ENCODE assay signal across 11 cellular contexts in genomic region chr5:132905938-132906337, GRCh38. TPM values are rescaled to one million over a fixed set of nuclear protein-coding genes. Genes with fewer than 3 reads are reported as not detected.
DNase-seq lines count a peak whose midpoint lies in the region; ATAC-seq and TF ChIP-seq lines count a peak whose summit lies in the region.
"Had no signal": no experiment of that assay in that cellular context is flagged by ENCODE, and none has a peak within 500 bp of the region (broad histone marks: within the 10 kb centered on the region; RNA-seq: fewer than 3 reads in every experiment).

No MANE protein-coding gene starts in this region.

- H3K9me3 Mint-ChIP-seq in CD14-positive monocyte, result no peaks in the 10 kb centered on the region
- H3K9me3 Mint-ChIP-seq in activated naive CD8-positive, alpha-beta T cell treated with anti-CD3 and anti-CD28 coated beads for 36 hours, result no peaks in the 10 kb centered on the region
- H3K9me3 Mint-ChIP-seq: activated T-cell treated with anti-CD3 and anti-CD28 coated beads, Interleukin-2, amount 50 U/mL, for 24 hours had no signal

- no peak overlapping the region for H3K27ac ChIP-seq in left lung

- H3K4me1 ChIP-seq in adipocyte (ENCODE audit: control insufficient read depth, insufficient read depth, low read length) (no peaks in the 10 kb centered on the region), left lung (peaks cover 0 to 13% of the 10 kb centered on the region in 2 donors)

- TF ChIP-seq CTCF in CD14-positive monocyte (IDR thresholded peaks at IDR 0.05), result peak; percentile 15
- TF ChIP-seq CTCF in left lung (IDR thresholded peaks at IDR 0.05), result no peak

- H3K36me3 ChIP-seq in adipocyte (ENCODE audit: control insufficient read depth, insufficient read depth, low read length, severe bottlenecking), result peaks cover 51% of the 10 kb centered on the region
- H3K36me3 ChIP-seq in left lung, result peaks cover 0 to 39% of the 10 kb centered on the region in 2 donors

- no peak overlapping the region for H3K4me3 ChIP-seq in adipocyte (ENCODE audit: low read length)
- H3K4me3 ChIP-seq in left lung, result no peak overlapping the region

- DNase-seq in CD14-positive monocyte (ENCODE audit: low spot score) (no peak), HT-29 (ENCODE audit: low spot score) (peak; percentile 35), adipocyte (ENCODE audit: low read depth) (peak; percentile 49), left lung (no peak), NCI-H1417 treated with DMSO at 0.1 percent for 48 hours (lab: John Stamatoyannopoulos, UW) (no peak), hippocampal formation (lab: John Stamatoyannopoulos, UW) (no peak)
- DNase-seq in activated naive CD8-positive, alpha-beta T cell treated with anti-CD3 and anti-CD28 coated beads for 36 hours, result no peak
- DNase-seq: activated T-cell treated with anti-CD3 and anti-CD28 coated beads, Interleukin-2, amount 50 U/mL, for 24 hours; central memory CD4-positive, alpha-beta T cell; NCI-H526 had no signal

- H3K27me3 Mint-ChIP-seq in CD14-positive monocyte (ENCODE audit: low read depth in 3 of 3), result no peaks in the 10 kb centered on the region
- no peaks in the 10 kb centered on the region for H3K27me3 Mint-ChIP-seq in activated naive CD8-positive, alpha-beta T cell treated with anti-CD3 and anti-CD28 coated beads for 36 hours
- H3K27me3 Mint-ChIP-seq: activated T-cell treated with anti-CD3 and anti-CD28 coated beads, Interleukin-2, amount 50 U/mL, for 24 hours had no signal

- no peak overlapping the region for H3K4me3 Mint-ChIP-seq in CD14-positive monocyte
- H3K4me3 Mint-ChIP-seq in activated naive CD8-positive, alpha-beta T cell treated with anti-CD3 and anti-CD28 coated beads for 36 hours, result no peak overlapping the region
- H3K4me3 Mint-ChIP-seq: activated T-cell treated with anti-CD3 and anti-CD28 coated beads, Interleukin-2, amount 50 U/mL, for 24 hours had no signal

- H3K9me3 ChIP-seq in adipocyte (ENCODE audit: control insufficient read depth, low read length) (no peaks in the 10 kb centered on the region), left lung (no peaks in the 10 kb centered on the region)

- H3K4me1 Mint-ChIP-seq in CD14-positive monocyte, result peaks cover 5% of the 10 kb centered on the region
- peaks cover 6% of the 10 kb centered on the region for H3K4me1 Mint-ChIP-seq in activated naive CD8-positive, alpha-beta T cell treated with anti-CD3 and anti-CD28 coated beads for 36 hours

- H3K27me3 ChIP-seq in adipocyte (replicated peaks; ENCODE audit: control insufficient read depth, insufficient read depth, low read length) (no peaks in the 10 kb centered on the region), left lung (no peaks in the 10 kb centered on the region)

- peak; percentile 69 for ATAC-seq in left lung
- no peak for ATAC-seq in HG03442 (IDR thresholded peaks at IDR 0.05; ENCODE audit: unreplicated experiment)

- intact Hi-C loops in CD14-positive monocyte (cut with micrococcal nuclease) (no loop called here), left lung (cut with DNase I) (no loop called here)

- no peak overlapping the region for H3K9ac ChIP-seq in adipocyte (ENCODE audit: low read length)

- H3K27ac Mint-ChIP-seq in CD14-positive monocyte, result peak overlapping the region in 2 of 7 donors; percentile 55 to 66
- no peak overlapping the region for H3K27ac Mint-ChIP-seq in activated naive CD8-positive, alpha-beta T cell treated with anti-CD3 and anti-CD28 coated beads for 36 hours

- H3K36me3 Mint-ChIP-seq in CD14-positive monocyte, result peaks cover 47 to 54% of the 10 kb centered on the region in 2 donors
- peaks cover 15% of the 10 kb centered on the region for H3K36me3 Mint-ChIP-seq in activated naive CD8-positive, alpha-beta T cell treated with anti-CD3 and anti-CD28 coated beads for 36 hours

RNA-seq across cellular contexts. Expression of gene LEAP2, which starts 32.5 kb away (rescaled TPM):
- under 1 TPM; 0.59 to 0.88 TPM for polyA plus RNA-seq in CD14-positive monocyte
- total RNA-seq in HT-29 (2014; rRNA removed; shearing (Covaris generic)), result 0.64 and 1.5 TPM in 2 replicates
- total RNA-seq in left lung, result 1 to 10 TPM; 1.2 to 1.9 TPM
- total RNA-seq in activated naive CD8-positive, alpha-beta T cell treated with anti-CD3 and anti-CD28 coated beads for 36 hours, result 1 to 10 TPM; 1.8 TPM

RNA-seq across cellular contexts. Expression of gene UQCRQ, which starts 39.5 kb away (rescaled TPM):
- 100 to 1,000 TPM; 879 to 880 TPM for polyA plus RNA-seq in CD14-positive monocyte
- 227 and 266 TPM in 2 replicates for total RNA-seq in HT-29 (2014; rRNA removed; shearing (Covaris generic))
- 100 to 1,000 TPM; 386 to 507 TPM for total RNA-seq in left lung
- total RNA-seq in activated naive CD8-positive, alpha-beta T cell treated with anti-CD3 and anti-CD28 coated beads for 36 hours, result 100 to 1,000 TPM; 652 to 654 TPM

RNA-seq across cellular contexts. Expression of gene GDF9, which starts 39.7 kb away (rescaled TPM):
- not detected for polyA plus RNA-seq in CD14-positive monocyte
- 0.05 and 0.26 TPM in 2 replicates for total RNA-seq in HT-29 (2014; rRNA removed; shearing (Covaris generic))
- total RNA-seq in left lung, result under 1 TPM; 0.26 to 0.39 TPM
- total RNA-seq in activated naive CD8-positive, alpha-beta T cell treated with anti-CD3 and anti-CD28 coated beads for 36 hours, result under 1 TPM; 0.26 to 0.29 TPM

RNA-seq across cellular contexts. Expression of gene AFF4, which starts 57.5 kb away (rescaled TPM):
- 10 to 100 TPM in 1 of 2 donors, 1 to 10 TPM in 1; 9.7 to 17.6 TPM for polyA plus RNA-seq in CD14-positive monocyte
- 11.5 and 16.0 TPM in 2 replicates for total RNA-seq in HT-29 (2014; rRNA removed; shearing (Covaris generic))
- 10 to 100 TPM; 75.2 to 86.1 TPM for total RNA-seq in left lung
- total RNA-seq in activated naive CD8-positive, alpha-beta T cell treated with anti-CD3 and anti-CD28 coated beads for 36 hours, result 10 to 100 TPM; 22.2 to 22.9 TPM

Comparison
In these comparisons a context has a peak if more than half of its experiments do, and no peak if none do; other contexts are left out.
1. DNase-seq: peak in HT-29 (single experiment) and adipocyte (single experiment); none in CD14-positive monocyte (single experiment), left lung (0 of 2), NCI-H1417 treated with DMSO at 0.1 percent for 48 hours (single experiment), activated naive CD8-positive, alpha-beta T cell treated with anti-CD3 and anti-CD28 coated beads for 36 hours (single experiment) and hippocampal formation (0 of 2).